Comparison of ENCODE assay signal across 17 cellular contexts in the genomic region with DNA sequence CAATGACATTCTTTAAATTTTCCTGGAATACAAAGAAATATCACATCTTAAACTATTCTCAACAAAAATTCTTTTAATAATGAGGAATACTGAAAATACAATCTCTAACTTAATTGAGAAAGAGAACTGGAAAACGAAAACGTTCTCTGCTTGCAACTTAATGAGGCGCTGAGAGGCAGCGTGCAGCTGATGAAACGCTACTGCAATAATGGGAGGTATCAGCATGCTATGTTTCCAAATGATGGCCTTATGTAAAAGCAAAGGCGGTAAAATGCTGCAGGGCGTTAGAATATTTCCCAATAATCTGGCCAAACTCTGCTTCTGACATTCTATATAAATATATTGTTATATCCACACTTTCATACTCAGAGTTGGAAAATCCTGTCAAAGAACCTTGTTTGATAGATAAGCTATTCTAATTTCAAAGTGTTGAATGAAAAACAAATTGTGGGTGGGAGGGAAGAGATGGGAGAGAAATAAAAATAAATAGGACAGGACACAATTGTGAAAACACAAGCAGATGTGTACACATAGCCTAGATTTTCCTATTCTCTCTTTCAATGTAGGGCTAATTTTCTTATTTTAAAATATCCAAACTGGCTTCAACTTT.
DNase-seq lines count a peak whose midpoint lies in the region; ATAC-seq and TF ChIP-seq lines count a peak whose summit lies in the region.
"Had no signal": no experiment of that assay in that cellular context is flagged by ENCODE, and none has a peak within 500 bp of the region (broad histone marks: within the 10 kb centered on the region; RNA-seq: fewer than 3 reads in every experiment).

No MANE protein-coding gene starts in this region.

- no peak overlapping the region for H3K4me3 Mint-ChIP-seq in chondrocyte (ENCODE audit: unreplicated experiment)
- no peak overlapping the region for H3K4me3 Mint-ChIP-seq in osteocyte (ENCODE audit: unreplicated experiment)
- H3K4me3 Mint-ChIP-seq: T-helper 2 cell treated with Interferon-gamma antibody and Interleukin-4, amounts not matched to agents 5 μg/mL and 100 μg/mL, for 36 hours had no signal

- H3K27ac ChIP-seq in right cardiac atrium (ENCODE audit: low read length): no peak overlapping the region
- H3K27ac ChIP-seq: parathyroid adenoma, upper lobe of left lung had no signal

- H3K27ac Mint-ChIP-seq in chondrocyte (ENCODE audit: unreplicated experiment): peak overlapping the region; percentile 90
- H3K27ac Mint-ChIP-seq in osteocyte (ENCODE audit: unreplicated experiment): peak overlapping the region; percentile 81
- H3K27ac Mint-ChIP-seq: T-helper 2 cell treated with Interferon-gamma antibody and Interleukin-4, amounts not matched to agents 5 μg/mL and 100 μg/mL, for 36 hours had no signal

- H3K27me3 Mint-ChIP-seq in chondrocyte (ENCODE audit: low read depth) (no peaks in the 10 kb centered on the region), osteocyte (ENCODE audit: unreplicated experiment) (no peaks in the 10 kb centered on the region)

- DNase-seq in NCI-H1417 (lab: John Stamatoyannopoulos, UW) (peak in 2 of 3 experiments; percentile 35 to 82), NCI-H1417 treated with DMSO at 0.1 percent for 48 hours (lab: John Stamatoyannopoulos, UW) (no peak), NCI-H460 (ENCODE audit: extremely low read depth, low read depth) (peak; percentile 37), chondrocyte (ENCODE audit: low spot score) (no peak), osteocyte (ENCODE audit: extremely low spot score, unreplicated experiment) (no peak), right cardiac atrium (no peak), NCI-H524 (lab: John Stamatoyannopoulos, UW) (no peak)
- DNase-seq: activated CD4-positive, alpha-beta T cell treated with anti-CD3 and anti-CD28 coated beads, Interleukin-2, amount 50 U/mL, for 48 hours; activated gamma-delta T cell; DMS79; mucosa of descending colon; PC-3; stimulated activated CD4-positive, alpha-beta T cell treated with anti-CD3 and anti-CD28 coated beads, Interleukin-15, amount 100 ng/mL, for 24 hours; upper lobe of left lung had no signal

- TF ChIP-seq CTCF in chondrocyte (IDR thresholded peaks at IDR 0.05): no peak
- TF ChIP-seq CTCF in osteocyte (IDR thresholded peaks at IDR 0.05): no peak

- ATAC-seq in GM21528 (IDR thresholded peaks at IDR 0.05; ENCODE audit: low FRiP score, unreplicated experiment) (no peak), right cardiac atrium (no peak)
- ATAC-seq: PC-3 had no signal

- WGBS in right cardiac atrium: 63% methylated on average over 7 of the region's 7 CpGs

- H3K9me3 ChIP-seq in right cardiac atrium (ENCODE audit: control insufficient read depth, low read length): no peaks in the 10 kb centered on the region
- H3K9me3 ChIP-seq: mucosa of descending colon, upper lobe of left lung had no signal

- H3K36me3 Mint-ChIP-seq in chondrocyte (ENCODE audit: low read depth) (peaks cover 1% of the 10 kb centered on the region), osteocyte (ENCODE audit: unreplicated experiment) (peaks cover 11% of the 10 kb centered on the region)

- H3K4me1 ChIP-seq in right cardiac atrium (ENCODE audit: control insufficient read depth, insufficient read depth, low read length): peaks cover 1% of the 10 kb centered on the region
- H3K4me1 ChIP-seq: parathyroid adenoma, upper lobe of left lung had no signal

- H3K9me3 Mint-ChIP-seq in chondrocyte (ENCODE audit: low read depth) (no peaks in the 10 kb centered on the region), osteocyte (ENCODE audit: unreplicated experiment) (no peaks in the 10 kb centered on the region)
- H3K9me3 Mint-ChIP-seq: T-helper 2 cell treated with Interferon-gamma antibody and Interleukin-4, amounts not matched to agents 5 μg/mL and 100 μg/mL, for 36 hours had no signal

- no peaks in the 10 kb centered on the region for H3K27me3 ChIP-seq in right cardiac atrium (ENCODE audit: control insufficient read depth, insufficient read depth)
- H3K27me3 ChIP-seq: upper lobe of left lung had no signal

- H3K4me3 ChIP-seq in right cardiac atrium (ENCODE audit: low read length): no peak overlapping the region
- H3K4me3 ChIP-seq: mucosa of descending colon, upper lobe of left lung had no signal

- H3K4me1 Mint-ChIP-seq in chondrocyte (ENCODE audit: low read depth): peaks cover 26% of the 10 kb centered on the region
- H3K4me1 Mint-ChIP-seq in osteocyte (ENCODE audit: unreplicated experiment): peaks cover 29% of the 10 kb centered on the region

- intact Hi-C loops in right cardiac atrium (cut with DNase I): no loop called here

Comparison
In these comparisons a context has a peak if more than half of its experiments do, and no peak if none do; other contexts are left out.
1. DNase-seq: peak in NCI-H1417 (2 of 3) and NCI-H460 (single experiment); none in NCI-H1417 treated with DMSO at 0.1 percent for 48 hours (single experiment), chondrocyte (single experiment), osteocyte (single experiment), right cardiac atrium (0 of 3) and NCI-H524 (0 of 2).